In the genomic region with DNA sequence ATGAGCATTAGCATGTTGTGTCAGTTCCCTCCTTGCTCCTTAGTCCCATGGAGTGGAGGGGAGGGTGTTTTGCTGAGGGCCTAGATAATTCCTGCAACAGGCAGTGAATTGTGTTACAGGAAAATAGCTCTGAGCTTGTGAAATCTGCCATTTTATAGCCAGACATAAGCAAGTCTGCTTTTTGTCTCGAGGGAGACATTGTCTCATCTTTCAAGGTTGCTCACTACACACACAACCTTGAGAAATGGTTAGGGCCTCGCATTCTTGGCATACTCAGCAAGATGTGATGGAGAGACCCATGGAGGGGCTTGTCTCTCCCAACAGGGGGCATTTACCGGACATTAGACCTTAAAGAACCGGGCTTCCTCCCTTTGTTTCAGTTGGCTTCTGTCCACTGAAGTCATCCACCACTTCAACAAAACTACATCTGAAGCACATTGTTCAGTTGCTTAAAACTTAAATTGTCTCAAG, we compare ENCODE assay signal across 1 cellular context.
TF ChIP-seq lines count a peak whose summit lies in the region.

No MANE protein-coding gene starts in this region.

TF ChIP-seq in K562, 482 proteins besides CTCF, POLR2A, EP300 and RAD21 (continued from another document):
- TF ChIP-seq, protein P1, sequence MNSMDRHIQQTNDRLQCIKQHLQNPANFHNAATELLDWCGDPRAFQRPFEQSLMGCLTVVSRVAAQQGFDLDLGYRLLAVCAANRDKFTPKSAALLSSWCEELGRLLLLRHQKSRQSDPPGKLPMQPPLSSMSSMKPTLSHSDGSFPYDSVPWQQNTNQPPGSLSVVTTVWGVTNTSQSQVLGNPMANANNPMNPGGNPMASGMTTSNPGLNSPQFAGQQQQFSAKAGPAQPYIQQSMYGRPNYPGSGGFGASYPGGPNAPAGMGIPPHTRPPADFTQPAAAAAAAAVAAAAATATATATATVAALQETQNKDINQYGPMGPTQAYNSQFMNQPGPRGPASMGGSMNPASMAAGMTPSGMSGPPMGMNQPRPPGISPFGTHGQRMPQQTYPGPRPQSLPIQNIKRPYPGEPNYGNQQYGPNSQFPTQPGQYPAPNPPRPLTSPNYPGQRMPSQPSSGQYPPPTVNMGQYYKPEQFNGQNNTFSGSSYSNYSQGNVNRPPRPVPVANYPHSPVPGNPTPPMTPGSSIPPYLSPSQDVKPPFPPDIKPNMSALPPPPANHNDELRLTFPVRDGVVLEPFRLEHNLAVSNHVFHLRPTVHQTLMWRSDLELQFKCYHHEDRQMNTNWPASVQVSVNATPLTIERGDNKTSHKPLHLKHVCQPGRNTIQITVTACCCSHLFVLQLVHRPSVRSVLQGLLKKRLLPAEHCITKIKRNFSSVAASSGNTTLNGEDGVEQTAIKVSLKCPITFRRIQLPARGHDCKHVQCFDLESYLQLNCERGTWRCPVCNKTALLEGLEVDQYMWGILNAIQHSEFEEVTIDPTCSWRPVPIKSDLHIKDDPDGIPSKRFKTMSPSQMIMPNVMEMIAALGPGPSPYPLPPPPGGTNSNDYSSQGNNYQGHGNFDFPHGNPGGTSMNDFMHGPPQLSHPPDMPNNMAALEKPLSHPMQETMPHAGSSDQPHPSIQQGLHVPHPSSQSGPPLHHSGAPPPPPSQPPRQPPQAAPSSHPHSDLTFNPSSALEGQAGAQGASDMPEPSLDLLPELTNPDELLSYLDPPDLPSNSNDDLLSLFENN (IDR thresholded peaks at IDR 0.05; ENCODE audit: low read depth in 2 of 2, low read length in 2 of 2), result no peak
- TF ChIP-seq, protein P2, sequence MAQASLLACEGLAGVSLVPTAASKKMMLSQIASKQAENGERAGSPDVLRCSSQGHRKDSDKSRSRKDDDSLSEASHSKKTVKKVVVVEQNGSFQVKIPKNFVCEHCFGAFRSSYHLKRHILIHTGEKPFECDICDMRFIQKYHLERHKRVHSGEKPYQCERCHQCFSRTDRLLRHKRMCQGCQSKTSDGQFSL (CRISPR knock-in tag; IDR thresholded peaks at IDR 0.05), result no peak
- TF ChIP-seq, protein P2 (tag; IDR thresholded peaks at IDR 0.05), result no peak
- TF ChIP-seq, protein P3, sequence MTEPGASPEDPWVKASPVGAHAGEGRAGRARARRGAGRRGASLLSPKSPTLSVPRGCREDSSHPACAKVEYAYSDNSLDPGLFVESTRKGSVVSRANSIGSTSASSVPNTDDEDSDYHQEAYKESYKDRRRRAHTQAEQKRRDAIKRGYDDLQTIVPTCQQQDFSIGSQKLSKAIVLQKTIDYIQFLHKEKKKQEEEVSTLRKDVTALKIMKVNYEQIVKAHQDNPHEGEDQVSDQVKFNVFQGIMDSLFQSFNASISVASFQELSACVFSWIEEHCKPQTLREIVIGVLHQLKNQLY (CRISPR knock-in tag; conservative IDR thresholded peaks at IDR 0.05), result no peak
- TF ChIP-seq TAF15 (IDR thresholded peaks at IDR 0.05; ENCODE audit: low read depth, low read length), result no peak
- TF ChIP-seq, protein P4, sequence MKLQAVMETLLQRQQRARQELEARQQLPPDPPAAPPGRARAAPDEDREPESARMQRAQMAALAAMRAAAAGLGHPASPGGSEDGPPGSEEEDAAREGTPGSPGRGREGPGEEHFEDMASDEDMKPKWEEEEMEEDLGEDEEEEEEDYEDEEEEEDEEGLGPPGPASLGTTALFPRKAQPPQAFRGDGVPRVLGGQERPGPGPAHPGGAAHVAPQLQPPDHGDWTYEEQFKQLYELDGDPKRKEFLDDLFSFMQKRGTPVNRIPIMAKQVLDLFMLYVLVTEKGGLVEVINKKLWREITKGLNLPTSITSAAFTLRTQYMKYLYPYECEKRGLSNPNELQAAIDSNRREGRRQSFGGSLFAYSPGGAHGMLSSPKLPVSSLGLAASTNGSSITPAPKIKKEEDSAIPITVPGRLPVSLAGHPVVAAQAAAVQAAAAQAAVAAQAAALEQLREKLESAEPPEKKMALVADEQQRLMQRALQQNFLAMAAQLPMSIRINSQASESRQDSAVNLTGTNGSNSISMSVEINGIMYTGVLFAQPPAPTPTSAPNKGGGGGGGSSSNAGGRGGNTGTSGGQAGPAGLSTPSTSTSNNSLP (IDR thresholded peaks at IDR 0.05; ENCODE audit: borderline replicate concordance, low read depth, low read length), result no peak
- TF ChIP-seq BACH1 (tag; IDR thresholded peaks at IDR 0.05), result no peak
- TF ChIP-seq ZNF717 (CRISPR knock-in tag; IDR thresholded peaks at IDR 0.05), result no peak
TF ChIP-seq in K562: peak in this region for 0.
